In genomic region chr19:18329035-18329376, GRCh38 we compare ENCODE assay signal across 8 cellular contexts. TPM values are rescaled to one million over a fixed set of nuclear protein-coding genes. Genes with fewer than 3 reads are reported as not detected.
DNase-seq lines count a peak whose midpoint lies in the region; ATAC-seq and TF ChIP-seq lines count a peak whose summit lies in the region.

No MANE protein-coding gene starts in this region.

- H3K36me3 ChIP-seq in KOPT-K1 (ENCODE audit: insufficient read depth, low read length), result no peaks in the 10 kb centered on the region

- peak overlapping the region; percentile 90 for H3K27ac Mint-ChIP-seq in nephron progenitor cell

- no peaks in the 10 kb centered on the region for H3K9me3 ChIP-seq in KOPT-K1 (ENCODE audit: insufficient read depth, low read length, poor library complexity, severe bottlenecking)

- peaks cover 32% of the 10 kb centered on the region for H3K4me1 Mint-ChIP-seq in nephron progenitor cell

- TF ChIP-seq CTCF in AG04449 (IDR thresholded peaks at IDR 0.05; ENCODE audit: insufficient read depth, low read length, missing control alignments) (no peak), dorsolateral prefrontal cortex (IDR thresholded peaks at IDR 0.05 in 54 of 56, conservative IDR thresholded peaks at IDR 0.05 in 2 of 56; ENCODE audit: low read depth in 1 of 56, partially characterized antibody in 56 of 56) (no peak), nephron progenitor cell (IDR thresholded peaks at IDR 0.05) (no peak)

- CTCF ChIA-PET in AG04449 (lab: Yijun Ruan, JAX), result interaction anchor here (0.6 to 7.7 kb wide), 43 partner anchors 8 to 235 kb away, joined by 3 to 321 read pairs (median 6); partner anchors contain the start of genes GDF15, IQCN, JUND and SSBP4

- intact Hi-C loops in dorsolateral prefrontal cortex (cut with DNase I), result loop anchor here in 1 of 2 donors (5.0 kb wide), 1 partner anchor 117 kb away; no protein-coding TSS in a partner anchor

- POLR2A ChIA-PET in AG04449 (lab: Yijun Ruan, JAX), result interaction anchor here (0.7 to 7.3 kb wide), 6 partner anchors 11 to 57 kb away, joined by 3 to 87 read pairs (median 4); partner anchors contain the start of genes GDF15 and JUND

- no peak for DNase-seq in AG04449 (ENCODE audit: low read depth, low spot score)
- DNase-seq in dorsolateral prefrontal cortex, result no peak
- no peak for DNase-seq in nephron progenitor cell
- DNase-seq in AML-193 (lab: John Stamatoyannopoulos, UW), result no peak
- DNase-seq in ecto neural progenitor cell (ENCODE audit: low spot score), result no peak

- H3K9me3 Mint-ChIP-seq in nephron progenitor cell, result no peaks in the 10 kb centered on the region

- peak overlapping the region; percentile 80 for H3K4me3 Mint-ChIP-seq in nephron progenitor cell

- peaks cover 4% of the 10 kb centered on the region for H3K27me3 Mint-ChIP-seq in nephron progenitor cell (ENCODE audit: low read depth, poor library complexity)

- peak overlapping the region; percentile 46 for H3K4me3 ChIP-seq in AG04449 (ENCODE audit: low read depth, low read length)
- H3K4me3 ChIP-seq in dorsolateral prefrontal cortex, result peak overlapping the region in 42 of 59 donors; percentile 4 to 60 (median 45)

- H3K36me3 Mint-ChIP-seq in nephron progenitor cell (ENCODE audit: low read depth), result no peaks in the 10 kb centered on the region

- no peaks in the 10 kb centered on the region for H3K27me3 ChIP-seq in dorsolateral prefrontal cortex

- H3K27ac ChIP-seq in KOPT-K1 (ENCODE audit: low read depth, low read length, poor library complexity, severe bottlenecking) (peak overlapping the region; percentile 54), dorsolateral prefrontal cortex (peak overlapping the region in 56 of 59 donors; percentile 2 to 96 (median 76))

- ATAC-seq in HG02798 (IDR thresholded peaks at IDR 0.05; ENCODE audit: poor library complexity, unreplicated experiment) (no peak), GM21576 (IDR thresholded peaks at IDR 0.05; ENCODE audit: unreplicated experiment) (no peak)

RNA-seq across cellular contexts. Expression of gene LSM4, which starts 6.1 kb away (rescaled TPM):
- 100 to 1,000 TPM in 6 of 120 experiments, 10 to 100 TPM in 114; 46.4 to 115 (median 74.8) TPM for total RNA-seq in dorsolateral prefrontal cortex

RNA-seq across cellular contexts. Expression of gene PGPEP1, which starts 11.4 kb away (rescaled TPM):
- total RNA-seq in dorsolateral prefrontal cortex, result 10 to 100 TPM; 20.4 to 93.6 (median 37.7) TPM

RNA-seq across cellular contexts. Expression of gene JUND, which starts 47.6 kb away (rescaled TPM):
- 100 to 1,000 TPM; 163 to 440 (median 240) TPM for total RNA-seq in dorsolateral prefrontal cortex

RNA-seq across cellular contexts. Expression of gene IQCN, which starts 54.8 kb away (rescaled TPM):
- 10 to 100 TPM in 1 of 120 experiments, 1 to 10 TPM in 119; 1.8 to 14.5 (median 4.1) TPM for total RNA-seq in dorsolateral prefrontal cortex

RNA-seq across cellular contexts. Expression of gene GDF15, which starts 57.0 kb away (rescaled TPM):
- total RNA-seq in dorsolateral prefrontal cortex, result 1 to 10 TPM in 56 of 120 experiments, under 1 TPM in 35, not detected in 29; 0.43 to 7.1 (median 1.2) TPM
